In the genomic region with DNA sequence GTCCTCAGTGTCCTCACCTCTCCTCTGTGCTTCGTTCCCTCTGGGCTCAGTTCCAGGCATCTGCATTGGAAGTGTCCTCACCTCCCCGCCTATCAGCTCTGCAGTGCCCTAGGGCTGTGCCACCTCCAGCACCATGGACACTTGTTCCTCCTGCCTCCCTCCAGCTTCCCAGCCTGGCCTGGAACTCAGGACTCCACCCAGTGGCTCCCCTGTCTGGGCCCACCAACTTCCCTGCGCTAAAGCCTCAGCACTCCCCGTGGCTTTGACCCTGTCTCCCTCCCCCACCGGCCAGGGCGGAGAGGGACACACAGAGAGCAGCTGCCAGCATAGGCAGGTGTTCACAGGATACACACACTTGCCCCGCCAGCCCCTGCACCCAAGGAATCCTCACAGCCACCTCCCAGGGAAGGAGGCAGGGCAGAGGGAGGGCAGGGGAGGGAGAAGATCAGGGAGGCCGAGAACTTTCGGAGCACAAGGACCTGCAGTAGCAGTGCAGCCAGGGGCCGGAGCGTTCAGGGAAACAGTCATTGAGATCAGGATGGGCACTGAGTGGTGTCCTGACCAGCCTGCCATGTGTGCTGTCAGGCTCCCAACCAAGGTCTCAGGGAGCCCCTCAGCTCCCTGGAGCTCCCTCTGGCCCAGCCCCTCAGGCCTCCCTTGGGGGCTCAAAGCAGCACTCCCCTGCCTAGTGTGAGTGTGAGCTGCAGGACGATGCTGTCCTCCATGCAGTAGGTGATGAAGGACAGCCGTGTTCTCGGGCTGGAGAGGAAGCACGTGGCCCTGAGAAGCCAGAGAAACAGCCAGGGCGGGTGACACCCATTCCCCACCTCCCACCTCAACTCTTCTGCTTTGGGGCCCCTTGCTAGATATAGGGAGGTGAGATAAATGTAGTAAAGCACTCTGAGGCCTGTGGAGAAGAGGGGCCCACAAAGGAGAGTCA, we compare ENCODE assay signal across 23 cellular contexts. TPM values are rescaled to one million over a fixed set of nuclear protein-coding genes. Genes with fewer than 3 reads are reported as not detected.
DNase-seq lines count a peak whose midpoint lies in the region; ATAC-seq and TF ChIP-seq lines count a peak whose summit lies in the region.
"Had no signal": no experiment of that assay in that cellular context is flagged by ENCODE, and none has a peak within 500 bp of the region (broad histone marks: within the 10 kb centered on the region; RNA-seq: fewer than 3 reads in every experiment).

No MANE protein-coding gene starts in this region.

- TF ChIP-seq CTCF in SK-N-SH (IDR thresholded peaks at IDR 0.05) (no peak), lower lobe of right lung (IDR thresholded peaks at IDR 0.05) (no peak)

- CTCF ChIA-PET in SK-N-SH (lab: Yijun Ruan, JAX), result no interaction called here

- no peaks in the 10 kb centered on the region for H3K36me3 ChIP-seq in BLaER1 treated with 17β-estradiol and CSF1 and Interleukin-3, amounts not matched to agents 10 nM and 100 nM
- no peaks in the 10 kb centered on the region for H3K36me3 ChIP-seq in H7 (replicated peaks; ENCODE audit: control insufficient read depth, insufficient read depth, low read length)
- no peaks in the 10 kb centered on the region for H3K36me3 ChIP-seq in SK-N-SH (replicated peaks in 1 of 2; ENCODE audit: control insufficient read depth in 1 of 2, insufficient read depth in 2 of 2, low read length in 1 of 2)
- H3K36me3 ChIP-seq in lower lobe of right lung, result no peaks in the 10 kb centered on the region
- H3K36me3 ChIP-seq: breast epithelium, sigmoid colon, tibial artery had no signal

- WGBS in SK-N-SH (ENCODE audit: low lambda C conversion rate), result 60% methylated on average over 13 of the region's 16 CpGs

- ATAC-seq in lower lobe of right lung (no peak), GM21737 (IDR thresholded peaks at IDR 0.05; ENCODE audit: unreplicated experiment) (no peak)

- H3K9me3 ChIP-seq in BLaER1 treated with 17β-estradiol and CSF1 and Interleukin-3, amounts not matched to agents 10 nM and 100 nM (replicated peaks in 1 of 11), result no peaks in the 10 kb centered on the region
- H3K9me3 ChIP-seq in SK-N-SH, result no peaks in the 10 kb centered on the region
- H3K9me3 ChIP-seq in lower lobe of right lung, result no peaks in the 10 kb centered on the region
- H3K9me3 ChIP-seq: breast epithelium, sigmoid colon, tibial artery had no signal

- H3K27me3 ChIP-seq in BLaER1 treated with 17β-estradiol and CSF1 and Interleukin-3, amounts not matched to agents 10 nM and 100 nM, result peaks cover 0 to 10% (median 0%) of the 10 kb centered on the region in 11 experiments; a peak in 5 of 22 replicates
- H3K27me3 ChIP-seq in H7 (ENCODE audit: control insufficient read depth, insufficient read depth, low read length) (no peaks in the 10 kb centered on the region), SK-N-SH (ENCODE audit: insufficient read depth) (no peaks in the 10 kb centered on the region), lower lobe of right lung (ENCODE audit: low read depth) (peaks cover 4% of the 10 kb centered on the region)
- H3K27me3 ChIP-seq: breast epithelium, sigmoid colon, tibial artery had no signal

- TF ChIP-seq RAD21 in SK-N-SH (IDR thresholded peaks at IDR 0.05; ENCODE audit: low read length), result no peak

- peaks cover 0 to 9% (median 0%) of the 10 kb centered on the region in 11 experiments; a peak in 2 of 22 replicates for H4K20me1 ChIP-seq in BLaER1 treated with 17β-estradiol and CSF1 and Interleukin-3, amounts not matched to agents 10 nM and 100 nM
- no peaks in the 10 kb centered on the region for H4K20me1 ChIP-seq in SK-N-SH (ENCODE audit: insufficient read depth)

- H3K4me1 ChIP-seq in BLaER1 treated with 17β-estradiol and CSF1 and Interleukin-3, amounts not matched to agents 10 nM and 100 nM, result peaks cover 29 to 93% (median 84%) of the 10 kb centered on the region in 10 experiments
- peaks cover 0 to 11% of the 10 kb centered on the region in 2 experiments; a peak in 1 of 4 replicates for H3K4me1 ChIP-seq in SK-N-SH (ENCODE audit: control insufficient read depth in 1 of 2, insufficient read depth in 2 of 2, low read depth in 1 of 2, low read length in 1 of 2)
- H3K4me1 ChIP-seq in lower lobe of right lung, result no peaks in the 10 kb centered on the region
- H3K4me1 ChIP-seq: breast epithelium, sigmoid colon, tibial artery had no signal

- no peak overlapping the region for H2AFZ ChIP-seq in SK-N-SH (ENCODE audit: low read depth)

- POLR2A ChIA-PET in SK-N-SH (lab: Yijun Ruan, JAX), result interaction anchor here (0.6 kb wide), 1 partner anchor 48 kb away, joined by 5 read pairs; no protein-coding TSS in a partner anchor

- peak; percentile 73 for DNase-seq in H7
- DNase-seq in SK-N-SH, result peak; percentile 30
- peak; percentile 34 for DNase-seq in lower lobe of right lung
- no peak for DNase-seq in GM19240 (ENCODE audit: insufficient read length, low spot score)
- no peak for DNase-seq in NCI-H2081 treated with DMSO at 0.1 percent for 48 hours (lab: John Stamatoyannopoulos, UW)
- no peak for DNase-seq in NCI-H1694 treated with DMSO at 0.1 percent for 48 hours (lab: John Stamatoyannopoulos, UW)
- DNase-seq: activated CD4-positive, alpha-beta T cell treated with anti-CD3 and anti-CD28 coated beads for 4 hours; activated naive CD8-positive, alpha-beta T cell treated with anti-CD3 and anti-CD28 coated beads for 36 hours; activated T-cell treated with anti-CD3 and anti-CD28 coated beads, Interleukin-2, amount 50 U/mL, for 1 hour; effector CD4-positive, alpha-beta T cell; NCI-H1048; sigmoid colon; stimulated activated CD4-positive, alpha-beta T cell treated with anti-CD3 and anti-CD28 coated beads, Interleukin-4, amount 100 ng/mL, for 24 hours; tibial artery had no signal

- peak overlapping the region in 3 of 11 experiments; percentile 3 to 24 (median 9); a peak in 3 of 22 replicates for H3K9ac ChIP-seq in BLaER1 treated with 17β-estradiol and CSF1 and Interleukin-3, amounts not matched to agents 10 nM and 100 nM
- H3K9ac ChIP-seq in SK-N-SH, result no peak overlapping the region

- no peaks in the 10 kb centered on the region for H3K9me2 ChIP-seq in SK-N-SH

- H3F3A ChIP-seq in SK-N-SH (replicated peaks; ENCODE audit: insufficient read depth), result no peaks in the 10 kb centered on the region

- TF ChIP-seq EP300 in SK-N-SH (IDR thresholded peaks at IDR 0.05; ENCODE audit: borderline replicate concordance in 1 of 2, low read depth in 1 of 2, low read length in 1 of 2), result no peak

- H3K4me2 ChIP-seq in BLaER1 treated with 17β-estradiol and CSF1 and Interleukin-3, amounts not matched to agents 10 nM and 100 nM, result peak overlapping the region; percentile 19 to 89 (median 81); a peak in 20 of 22 replicates
- H3K4me2 ChIP-seq in SK-N-SH, result no peak overlapping the region

- H3K79me2 ChIP-seq in SK-N-SH (ENCODE audit: insufficient read depth), result no peaks in the 10 kb centered on the region

- intact Hi-C loops in lower lobe of right lung (cut with DNase I), result no loop called here

- no peak overlapping the region; a peak in 1 of 20 replicates for H3K4me3 ChIP-seq in BLaER1 treated with 17β-estradiol and CSF1 and Interleukin-3, amounts not matched to agents 10 nM and 100 nM
- no peak overlapping the region for H3K4me3 ChIP-seq in H7 (ENCODE audit: insufficient read depth, low read depth, low read length)
- no peak overlapping the region for H3K4me3 ChIP-seq in SK-N-SH (ENCODE audit: low read depth in 2 of 2, low read length in 1 of 2)
- H3K4me3 ChIP-seq in lower lobe of right lung, result no peak overlapping the region
- H3K4me3 ChIP-seq: breast epithelium, sigmoid colon, tibial artery had no signal

- H3K27ac ChIP-seq in BLaER1 treated with 17β-estradiol and CSF1 and Interleukin-3, amounts not matched to agents 10 nM and 100 nM, result no peak overlapping the region; a peak in 2 of 22 replicates
- H3K27ac ChIP-seq in SK-N-SH (ENCODE audit: low read depth in 2 of 2, low read length in 1 of 2), result no peak overlapping the region
- H3K27ac ChIP-seq in lower lobe of right lung, result no peak overlapping the region
- H3K27ac ChIP-seq: breast epithelium, RWPE1, sigmoid colon, tibial artery had no signal

TF ChIP-seq in SK-N-SH, 30 proteins besides CTCF, POLR2A, EP300 and RAD21 (continues in another document):
- no peak for TF ChIP-seq GATA2 (CRISPR knock-in tag; IDR thresholded peaks at IDR 0.05)
- TF ChIP-seq, protein P1, sequence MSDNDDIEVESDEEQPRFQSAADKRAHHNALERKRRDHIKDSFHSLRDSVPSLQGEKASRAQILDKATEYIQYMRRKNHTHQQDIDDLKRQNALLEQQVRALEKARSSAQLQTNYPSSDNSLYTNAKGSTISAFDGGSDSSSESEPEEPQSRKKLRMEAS (IDR thresholded peaks at IDR 0.05; ENCODE audit: low read depth), result no peak
- TF ChIP-seq, protein P2, sequence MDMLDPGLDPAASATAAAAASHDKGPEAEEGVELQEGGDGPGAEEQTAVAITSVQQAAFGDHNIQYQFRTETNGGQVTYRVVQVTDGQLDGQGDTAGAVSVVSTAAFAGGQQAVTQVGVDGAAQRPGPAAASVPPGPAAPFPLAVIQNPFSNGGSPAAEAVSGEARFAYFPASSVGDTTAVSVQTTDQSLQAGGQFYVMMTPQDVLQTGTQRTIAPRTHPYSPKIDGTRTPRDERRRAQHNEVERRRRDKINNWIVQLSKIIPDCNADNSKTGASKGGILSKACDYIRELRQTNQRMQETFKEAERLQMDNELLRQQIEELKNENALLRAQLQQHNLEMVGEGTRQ (IDR thresholded peaks at IDR 0.05; ENCODE audit: borderline replicate concordance, low read depth, low read length), result no peak
- TF ChIP-seq TCF12 (IDR thresholded peaks at IDR 0.05), result no peak
- TF ChIP-seq MEF2A (IDR thresholded peaks at IDR 0.05; ENCODE audit: borderline replicate concordance, low read depth), result no peak
- TF ChIP-seq ELF1 (IDR thresholded peaks at IDR 0.05), result no peak
- TF ChIP-seq CHD2 (IDR thresholded peaks at IDR 0.05; ENCODE audit: low read length, partially characterized antibody), result no peak
- no peak for TF ChIP-seq SMC3 (IDR thresholded peaks at IDR 0.05; ENCODE audit: low read depth, low read length)
- TF ChIP-seq NRF1 (IDR thresholded peaks at IDR 0.05; ENCODE audit: low read depth, low read length), result no peak

RNA-seq across cellular contexts. Expression of a gene that starts 31.1 kb away (rescaled TPM):
- total RNA-seq in H7 (2014; rRNA removed; shearing (Covaris generic)), result 0.15 TPM in 1 of 2 replicates, not detected in the other
- polyA plus RNA-seq in SK-N-SH (2012; rRNA removed), result 0.15 and 0.41 TPM in 2 replicates
- polyA plus RNA-seq in SK-N-SH (2012; cell fraction: cytosol; rRNA removed), result 0.22 and 0.28 TPM in 2 replicates
- polyA plus RNA-seq in SK-N-SH (2012; cell fraction: nucleus; rRNA removed), result 0.69 and 1.1 TPM in 2 replicates
- total RNA-seq in lower lobe of right lung, result 15.0 TPM
- total RNA-seq: activated naive CD8-positive, alpha-beta T cell treated with anti-CD3 and anti-CD28 coated beads for 36 hours; fibroblast of lung had no signal
- polyA plus RNA-seq: IgD-negative memory B cell, neural cell had no signal

RNA-seq across cellular contexts. Expression of a gene that starts 38.7 kb away (rescaled TPM):
- not detected in 2 replicates for total RNA-seq in H7 (2014; rRNA removed; shearing (Covaris generic))
- polyA plus RNA-seq in SK-N-SH (2012; rRNA removed), result not detected in 2 replicates
- not detected in 2 replicates for polyA plus RNA-seq in SK-N-SH (2012; cell fraction: cytosol; rRNA removed)
- polyA plus RNA-seq in SK-N-SH (2012; cell fraction: nucleus; rRNA removed), result not detected in 2 replicates
- total RNA-seq in lower lobe of right lung, result not detected
- total RNA-seq: activated naive CD8-positive, alpha-beta T cell treated with anti-CD3 and anti-CD28 coated beads for 36 hours; breast epithelium; fibroblast of lung; liver; sigmoid colon; T-helper 2 cell treated with Interferon-gamma antibody and Interleukin-4, amounts not matched to agents 100 ng/mL and 5 ng/mL, for 36 hours had no signal
- polyA plus RNA-seq: fibroblast of lung, IgD-negative memory B cell, liver, neural cell had no signal

Comparison
In these comparisons a context has a peak if more than half of its experiments do, and no peak if none do; other contexts are left out.
1. DNase-seq: peak in H7 (single experiment), SK-N-SH (single experiment) and lower lobe of right lung (single experiment); none in GM19240 (single experiment), NCI-H2081 treated with DMSO at 0.1 percent for 48 hours (single experiment) and NCI-H1694 treated with DMSO at 0.1 percent for 48 hours (single experiment).
2. RNA of a gene that starts 31.1 kb away (total RNA-seq): 15.0 TPM in lower lobe of right lung (single experiment); 0.15 TPM in H7; every median in the first group is over 10 times any median in the second.